19 cellular contexts compared by ENCODE assay signal in genomic region chr13:44609137-44609536, GRCh38. TPM values are rescaled to one million over a fixed set of nuclear protein-coding genes. Genes with fewer than 3 reads are reported as not detected.
A peak's percentile ranks its signal among the peaks of the same experiment; 100 is the strongest.
DNase-seq lines count a peak whose midpoint lies in the region; ATAC-seq and TF ChIP-seq lines count a peak whose summit lies in the region.
"Had no signal": no experiment of that assay in that cellular context is flagged by ENCODE, and none has a peak within 500 bp of the region (broad histone marks: within the 10 kb centered on the region; RNA-seq: fewer than 3 reads in every experiment).

No MANE protein-coding gene starts in this region.

- H3K4me2 ChIP-seq in mammary epithelial cell (ENCODE audit: insufficient read depth, low read depth, low read length) = no peak overlapping the region

- TF ChIP-seq CTCF in mammary epithelial cell (conservative IDR thresholded peaks at IDR 0.05 in 1 of 2, IDR thresholded peaks at IDR 0.05 in 1 of 2; ENCODE audit: extremely low read depth in 1 of 2, insufficient read depth in 1 of 2, low read depth in 1 of 2, low read length in 2 of 2) (no peak), breast epithelium (IDR thresholded peaks at IDR 0.05) (no peak), WTC11 (IDR thresholded peaks at IDR 0.05) (no peak)

- peak overlapping the region; percentile 60 for H2AFZ ChIP-seq in mammary epithelial cell (ENCODE audit: low read depth, low read length)
- H2AFZ ChIP-seq: GM23248 had no signal

- no peaks in the 10 kb centered on the region for H3K36me3 ChIP-seq in mammary epithelial cell (ENCODE audit: insufficient read depth, low read length)
- no peaks in the 10 kb centered on the region for H3K36me3 ChIP-seq in breast epithelium
- H3K36me3 ChIP-seq: HAP-1 had no signal

- no peaks in the 10 kb centered on the region for H3K79me2 ChIP-seq in mammary epithelial cell (ENCODE audit: insufficient read depth, low read length)

- CTCF ChIA-PET in mammary epithelial cell (lab: Charles Lee; ENCODE audit: low non-redundant PET) = no interaction called here
- CTCF ChIA-PET in WTC11 (lab: Charles Lee) = interaction anchor here (1.2 kb wide), 1 partner anchor 209 kb away, joined by 4 read pairs; no protein-coding TSS in a partner anchor

- H3K27ac Mint-ChIP-seq in WTC11 (no peak overlapping the region), memory B cell (no peak overlapping the region)
- H3K27ac Mint-ChIP-seq: B cell; CD4-positive, alpha-beta T cell; HFFc6; IgD-negative memory B cell had no signal

- POLR2A ChIA-PET in WTC11 (lab: Charles Lee) = no interaction called here

- TF ChIP-seq POLR2A in breast epithelium (IDR thresholded peaks at IDR 0.05) = no peak

- no peaks in the 10 kb centered on the region for H4K20me1 ChIP-seq in mammary epithelial cell (ENCODE audit: insufficient read depth, low read length)

- peaks cover 21% of the 10 kb centered on the region for H3K9me3 Mint-ChIP-seq in WTC11
- H3K9me3 Mint-ChIP-seq in memory B cell = peaks cover 9% of the 10 kb centered on the region

- no TSS peak for BruUV-seq in mammary epithelial cell (replicated peaks; lab: Mats Ljungman, UMichigan)

- H3K4me3 Mint-ChIP-seq in WTC11 (no peak overlapping the region), memory B cell (no peak overlapping the region)
- H3K4me3 Mint-ChIP-seq: B cell; CD4-positive, alpha-beta T cell; HFFc6; IgD-negative memory B cell had no signal

- 68% methylated on average over 2 of the region's 2 CpGs for WGBS in mammary epithelial cell (ENCODE audit: low coverage, missing lambda C conversion rate)

- H3K36me3 Mint-ChIP-seq in WTC11 (peaks cover 7% of the 10 kb centered on the region), memory B cell (peaks cover 5% of the 10 kb centered on the region)

- in situ Hi-C loops in mammary epithelial cell (cut with MboI; ENCODE audit: low sequenced_read_pairs in 2 of 2) = no loop called here

- intact Hi-C loops in mammary epithelial cell (cut with micrococcal nuclease) (no loop called here), breast epithelium (cut with DNase I; ENCODE audit: low total_unique reads) (no loop called here)

- H3K4me1 Mint-ChIP-seq in WTC11 (no peaks in the 10 kb centered on the region), memory B cell (no peaks in the 10 kb centered on the region)
- H3K4me1 Mint-ChIP-seq: B cell, IgD-negative memory B cell had no signal

- no peak overlapping the region for H3K9ac ChIP-seq in mammary epithelial cell (ENCODE audit: insufficient read depth, low read length)
- H3K9ac ChIP-seq: GM23248 had no signal

- no peaks in the 10 kb centered on the region for H3K4me1 ChIP-seq in mammary epithelial cell (ENCODE audit: insufficient read depth, low read length)
- H3K4me1 ChIP-seq in breast epithelium = no peaks in the 10 kb centered on the region
- H3K4me1 ChIP-seq: HAP-1 had no signal

- DNase-seq in mammary epithelial cell (no peak), breast epithelium (ENCODE audit: low spot score in 2 of 2) (no peak), HT1080 (ENCODE audit: low read depth) (peak; percentile 42), WTC11 (ENCODE audit: low spot score) (no peak), memory B cell (ENCODE audit: low spot score in 2 of 2) (no peak)
- DNase-seq in activated naive CD4-positive, alpha-beta T cell treated with Interleukin-2 at 50 U/mL for 16 hours = no peak
- DNase-seq: 8988T; ACHN; C1 segment of cervical spinal cord; CD4-positive, alpha-beta T cell; DMS79; GM23248; HFFc6 had no signal

- H3K27me3 Mint-ChIP-seq in WTC11 (ENCODE audit: low read depth) (no peaks in the 10 kb centered on the region), memory B cell (peaks cover 4% of the 10 kb centered on the region)

- ATAC-seq in WTC11 = peak; percentile 81
- ATAC-seq in memory B cell (ENCODE audit: low read depth) = peak; percentile 27
- no peak for ATAC-seq in HG03108 (IDR thresholded peaks at IDR 0.05; ENCODE audit: unreplicated experiment)
- no peak for ATAC-seq in HG02623 (IDR thresholded peaks at IDR 0.05; ENCODE audit: unreplicated experiment)
- ATAC-seq: GM12878 had no signal

- H3K27ac ChIP-seq in mammary epithelial cell (ENCODE audit: insufficient read depth, low read depth, low read length) (no peak overlapping the region), breast epithelium (no peak overlapping the region)
- H3K27ac ChIP-seq: GM23248 had no signal

- H3K4me3 ChIP-seq in mammary epithelial cell (replicated peaks in 1 of 3; ENCODE audit: insufficient read depth in 1 of 3, low read depth in 2 of 3, low read length in 3 of 3) (no peak overlapping the region), breast epithelium (no peak overlapping the region)
- H3K4me3 ChIP-seq: GM12878, GM23248, HAP-1 had no signal

- dilution Hi-C loops in mammary epithelial cell (cut with HindIII; ENCODE audit: low sequenced_read_pairs) = no loop called here

- H3K9me3 ChIP-seq in mammary epithelial cell (replicated peaks; ENCODE audit: insufficient read depth, low read length) (no peaks in the 10 kb centered on the region), breast epithelium (peaks cover 6 to 13% of the 10 kb centered on the region in 2 donors)
- H3K9me3 ChIP-seq: HAP-1 had no signal

- no peaks in the 10 kb centered on the region for H3K27me3 ChIP-seq in mammary epithelial cell (ENCODE audit: insufficient read depth, low read length)
- H3K27me3 ChIP-seq in breast epithelium = no peaks in the 10 kb centered on the region

TF ChIP-seq in WTC11, 78 proteins besides CTCF, POLR2A, EP300 and RAD21 (continues in another document):
- TF ChIP-seq ZSCAN18 (CRISPR knock-in tag; IDR thresholded peaks at IDR 0.05) (no peak), ZMAT4 (CRISPR knock-in tag; IDR thresholded peaks at IDR 0.05) (no peak), OVOL2 (CRISPR knock-in tag; IDR thresholded peaks at IDR 0.05; ENCODE audit: borderline replicate concordance) (no peak), ZNF263 (CRISPR knock-in tag; IDR thresholded peaks at IDR 0.05; ENCODE audit: low read depth) (no peak), RORB (CRISPR knock-in tag; IDR thresholded peaks at IDR 0.05) (no peak), TEAD1 (CRISPR knock-in tag; IDR thresholded peaks at IDR 0.05) (no peak), ZNF512 (CRISPR knock-in tag; IDR thresholded peaks at IDR 0.05; ENCODE audit: borderline replicate concordance) (no peak), EMX1 (CRISPR knock-in tag; IDR thresholded peaks at IDR 0.05) (no peak), CREM (CRISPR knock-in tag; IDR thresholded peaks at IDR 0.05) (no peak)

RNA-seq across cellular contexts. Expression of gene TSC22D1, which starts 33.0 kb away (rescaled TPM):
- total RNA-seq in mammary epithelial cell (100 to 1,000 TPM in 1 of 2 donors, 10 to 100 TPM in 1; 73.3 to 103 TPM), breast epithelium (100 to 1,000 TPM in 2 of 3 donors, 10 to 100 TPM in 1; 74.2 to 235 (median 232) TPM), WTC11 (2021) (72.5 to 88.8 TPM (median 82.2 TPM) in 3 replicates)
- polyA plus RNA-seq in mammary epithelial cell = 85.6 TPM
- polyA minus RNA-seq in mammary epithelial cell = 81.2 TPM
- 114 and 148 TPM in 2 replicates for total RNA-seq in HT1080 (2014; rRNA removed; shearing (Covaris generic))
- polyA plus RNA-seq in HT1080 (2015; cell fraction: cytosol; rRNA removed) = 96.5 and 120 TPM in 2 replicates
- polyA plus RNA-seq in HT1080 (2015; cell fraction: nucleus; rRNA removed) = 101 and 102 TPM in 2 replicates

Comparison
In these comparisons a context has a peak if more than half of its experiments do, and no peak if none do; other contexts are left out.
1. ATAC-seq: peak in WTC11 (single experiment) and memory B cell (single experiment); none in HG03108 (single experiment) and HG02623 (single experiment).